1 cellular context compared by ENCODE assay signal in genomic region chr18:50416832-50417231, GRCh38. TPM values are rescaled to one million over a fixed set of nuclear protein-coding genes. Genes with fewer than 3 reads are reported as not detected.
"Had no signal": no experiment of that assay in that cellular context is flagged by ENCODE, and none has a peak within 500 bp of the region (broad histone marks: within the 10 kb centered on the region; RNA-seq: fewer than 3 reads in every experiment).

No MANE protein-coding gene starts in this region.

RNA-seq across cellular contexts. Expression of gene SKA1, which starts 42.0 kb away (rescaled TPM):
- total RNA-seq: esophagus muscularis mucosa had no signal
